Comparison of ENCODE assay signal across 1 cellular context in genomic region chr1:19666139-19666465, GRCh38.
TF ChIP-seq lines count a peak whose summit lies in the region.

No MANE protein-coding gene starts in this region.

TF ChIP-seq in GM12878, 131 proteins besides CTCF, POLR2A, EP300 and RAD21 (continued from another document):
- TF ChIP-seq E2F4 (IDR thresholded peaks at IDR 0.05; ENCODE audit: low read depth, low read length) (no peak), MEF2A (IDR thresholded peaks at IDR 0.05; ENCODE audit: insufficient read depth, low read depth, low read length) (no peak)
